In the genomic region with DNA sequence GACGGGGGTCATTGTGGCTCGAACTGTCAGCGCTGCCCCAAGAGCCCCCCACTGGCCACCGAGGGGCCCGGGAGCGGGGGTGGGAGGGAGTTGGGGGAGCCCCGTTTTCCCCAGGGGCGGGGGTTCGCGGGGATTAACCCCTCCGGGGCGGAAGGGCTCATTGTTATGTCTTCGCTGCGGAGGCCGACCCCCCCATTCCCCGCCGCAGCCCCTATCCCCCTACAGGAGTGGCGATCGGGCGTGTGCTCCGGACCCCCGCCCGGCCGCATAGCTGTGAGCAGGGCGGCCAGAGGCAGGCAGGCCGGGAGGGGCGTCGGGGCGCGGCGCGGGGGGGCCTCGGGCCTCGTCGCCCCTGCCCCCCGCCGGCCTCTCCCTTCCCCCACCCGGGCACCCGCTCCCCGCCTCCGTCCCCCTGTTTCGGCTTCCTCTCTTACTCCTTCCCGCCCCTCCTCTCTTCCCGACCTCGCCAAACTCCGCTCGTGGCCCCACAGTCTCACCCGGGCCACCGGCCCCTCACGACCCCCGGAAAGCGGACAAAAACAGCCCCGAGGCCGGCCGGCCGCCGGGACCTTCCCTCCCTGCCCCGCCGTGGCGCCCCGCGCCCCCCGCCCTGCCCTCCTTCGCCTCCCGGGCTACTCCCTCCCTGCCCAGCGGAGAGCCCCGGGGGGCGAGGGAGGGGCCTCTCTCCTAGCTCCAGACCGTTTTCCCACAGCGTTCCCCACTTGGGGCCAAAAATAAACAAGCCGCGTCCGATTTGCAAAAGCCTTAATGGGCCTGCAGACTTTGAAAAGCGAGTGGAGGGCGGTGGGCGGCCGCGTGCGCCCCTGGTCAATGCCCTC, we compare ENCODE assay signal across 1 cellular context.
A peak's percentile ranks its signal among the peaks of the same experiment; 100 is the strongest.
TF ChIP-seq lines count a peak whose summit lies in the region.

No MANE protein-coding gene starts in this region.

TF ChIP-seq in GM12878, 131 proteins besides CTCF, POLR2A, EP300 and RAD21 (continued from another document):
- TF ChIP-seq SMARCA5 (IDR thresholded peaks at IDR 0.05) (no peak), DPF2 (IDR thresholded peaks at IDR 0.05) (no peak), SIN3A (IDR thresholded peaks at IDR 0.05; ENCODE audit: low read depth, low read length) (0 out of 2 replicates have a peak, but pooled peaks have one; percentile 25), CBX5 (IDR thresholded peaks at IDR 0.05; ENCODE audit: low read depth) (0 out of 2 replicates have a peak, but pooled peaks have one; percentile 16), GATAD2B (conservative IDR thresholded peaks at IDR 0.05; ENCODE audit: low read depth) (0 out of 2 replicates have a peak, but pooled peaks have one; percentile 7), CHD2 (IDR thresholded peaks at IDR 0.05; ENCODE audit: borderline replicate concordance, low read depth, low read length) (no peak), IKZF1 (conservative IDR thresholded peaks at IDR 0.05) (0 out of 2 replicates have a peak, but pooled peaks have one; percentile 22), IRF4 (IDR thresholded peaks at IDR 0.05; ENCODE audit: low read depth, low read length) (no peak), RUNX3 (IDR thresholded peaks at IDR 0.05; ENCODE audit: low read length) (no peak), MAX (IDR thresholded peaks at IDR 0.05; ENCODE audit: low read depth, low read length) (peak; percentile 40; the same call in 1 of the 2 replicates), NFXL1 (IDR thresholded peaks at IDR 0.05; ENCODE audit: borderline replicate concordance) (no peak), MXI1 (IDR thresholded peaks at IDR 0.05; ENCODE audit: low read depth, low read length) (no peak), EGR1 (IDR thresholded peaks at IDR 0.05; ENCODE audit: borderline replicate concordance in 1 of 2, low read depth in 2 of 2, low read length in 2 of 2) (peak in 1 of 2 experiments; percentile 48; a peak in 1 of 3 replicates)
